In genomic region chr6:44169154-44169553, GRCh38 we compare ENCODE assay signal across 21 cellular contexts. TPM values are rescaled to one million over a fixed set of nuclear protein-coding genes. Genes with fewer than 3 reads are reported as not detected.
"Had no signal": no experiment of that assay in that cellular context is flagged by ENCODE, and none has a peak within 500 bp of the region (broad histone marks: within the 10 kb centered on the region; RNA-seq: fewer than 3 reads in every experiment).

No MANE protein-coding gene starts in this region.

- H3K27ac ChIP-seq: brain microvascular endothelial cell, gastroesophageal sphincter had no signal

- DNase-seq: activated CD4-positive, alpha-beta T cell treated with anti-CD3 and anti-CD28 coated beads, Interleukin-2, amount 10 ng/mL, durations not matched to agents 24 days and 14 days; activated CD8-positive, alpha-beta memory T cell treated with anti-CD3 and anti-CD28 coated beads, Interleukin-2, amount 50 U/mL, for 4 hours; activated CD8-positive, alpha-beta T cell treated with anti-CD3 and anti-CD28 coated beads, Interleukin-2, amount 10 ng/mL, durations not matched to agents 7 days and 5 days; activated gamma-delta T cell; activated naive CD8-positive, alpha-beta T cell treated with anti-CD3 and anti-CD28 coated beads, Interleukin-2, amount 10 ng/mL, durations not matched to agents 7 days and 5 days; activated T-cell treated with anti-CD3 and anti-CD28 coated beads, Interleukin-2, amount 50 U/mL, for 72 hours; anterior cingulate cortex; brain microvascular endothelial cell; effector CD8-positive, alpha-beta T cell; islet precursor cell; mesendoderm; occipital lobe; SK-N-SH; T-helper 1 cell had no signal

- H3K4me3 ChIP-seq: gastroesophageal sphincter had no signal

- H3K36me3 ChIP-seq: brain microvascular endothelial cell, gastroesophageal sphincter had no signal

- H3K9me3 ChIP-seq: gastroesophageal sphincter, SK-N-SH had no signal

RNA-seq across cellular contexts. Expression of gene CAPN11, which starts 10.5 kb away (rescaled TPM):
- total RNA-seq: activated naive CD8-positive, alpha-beta T cell treated with anti-CD3 and anti-CD28 coated beads, Interleukin-2, amount 10 ng/mL, durations not matched to agents 7 days and 5 days; fibroblast of lung; occipital lobe; progenitor cell of endocrine pancreas had no signal
- polyA plus RNA-seq: fibroblast of lung, SK-N-SH had no signal

RNA-seq across cellular contexts. Expression of gene MYMX, which starts 47.6 kb away (rescaled TPM):
- total RNA-seq: activated CD4-positive, alpha-beta T cell treated with anti-CD3 and anti-CD28 coated beads, Interleukin-2, amount 10 ng/mL, durations not matched to agents 24 days and 14 days; activated CD8-positive, alpha-beta T cell treated with anti-CD3 and anti-CD28 coated beads, Interleukin-2, amount 10 ng/mL, durations not matched to agents 7 days and 5 days; activated naive CD8-positive, alpha-beta T cell treated with anti-CD3 and anti-CD28 coated beads, Interleukin-2, amount 10 ng/mL, durations not matched to agents 7 days and 5 days; activated T-cell treated with anti-CD3 and anti-CD28 coated beads, Interleukin-2, amount 50 U/mL, for 72 hours; endothelial cell of umbilical vein; fibroblast of lung; liver; occipital lobe; progenitor cell of endocrine pancreas; temporal lobe; urinary bladder had no signal
- polyA plus RNA-seq: fibroblast of lung, SK-N-SH had no signal
